ENCODE assay signal across 38 cellular contexts in the genomic region with DNA sequence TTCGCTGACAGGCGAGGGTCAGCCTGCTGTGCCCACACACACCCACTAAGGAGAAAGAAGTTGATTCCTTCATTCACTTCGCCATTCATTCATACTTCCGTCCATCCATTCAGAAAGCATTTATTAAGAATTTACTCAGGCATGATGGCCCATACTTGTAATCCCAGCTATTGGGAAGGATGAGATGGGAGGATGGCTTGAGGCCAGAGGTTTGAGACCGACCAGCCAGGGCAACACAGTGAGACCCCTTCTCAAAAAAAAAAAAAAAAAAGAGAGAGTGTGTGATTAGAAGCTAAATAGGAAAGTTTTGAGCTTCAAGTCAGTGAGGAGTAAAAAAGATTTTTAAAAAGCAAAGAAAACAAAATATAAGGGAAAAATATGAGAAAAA. TPM values are rescaled to one million over a fixed set of nuclear protein-coding genes. Genes with fewer than 3 reads are reported as not detected.
"Had no signal": no experiment of that assay in that cellular context is flagged by ENCODE, and none has a peak within 500 bp of the region (broad histone marks: within the 10 kb centered on the region; RNA-seq: fewer than 3 reads in every experiment).

No MANE protein-coding gene starts in this region.

- H3K4me3 Mint-ChIP-seq: activated CD4-positive, alpha-beta memory T cell treated with anti-CD3 and anti-CD28 coated beads for 36 hours; activated CD4-positive, alpha-beta T cell treated with anti-CD3 and anti-CD28 coated beads for 36 hours; activated naive CD4-positive, alpha-beta T cell treated with anti-CD3 and anti-CD28 coated beads for 36 hours; activated naive CD8-positive, alpha-beta T cell; activated naive CD8-positive, alpha-beta T cell treated with anti-CD3 and anti-CD28 coated beads, Interleukin-2, amount 50 U/mL, for 24 hours; activated T-cell treated with anti-CD3 and anti-CD28 coated beads, Interleukin-2, amount 50 U/mL, for 4 hours; activated T-helper 1 cell treated with anti-CD3 and anti-CD28 coated beads, Interleukin-12 subunit alpha, Interleukin-12 subunit beta, Interleukin-2, Interleukin-4 antibody, amounts not matched to agents 30 ng/mL and 10 ng/mL and 1 ng/mL, durations not matched to agents 14 hours and 24 hours and 36 hours; brain; T-cell had no signal

- H3K36me3 Mint-ChIP-seq: activated naive CD8-positive, alpha-beta T cell had no signal

- H3K9me3 ChIP-seq: Peyer's patch had no signal

- H3K27me3 ChIP-seq: Peyer's patch had no signal

- H3K4me3 ChIP-seq: Peyer's patch had no signal

- ATAC-seq: activated CD4-positive, alpha-beta T cell treated with anti-CD3 and anti-CD28 coated beads for 36 hours; activated naive CD8-positive, alpha-beta T cell treated with anti-CD3 and anti-CD28 coated beads, Interleukin-2, amount 50 U/mL, for 24 hours; activated T-cell treated with anti-CD3 and anti-CD28 coated beads, Interleukin-2, amount 50 U/mL, for 4 hours; PC-3; Right ventricle myocardium inferior; SK-N-SH treated with all-trans-retinoic acid at 6 μM for 48 hours; T-cell had no signal

- DNase-seq: activated CD4-positive, alpha-beta memory T cell treated with anti-CD3 and anti-CD28 coated beads for 36 hours; activated CD4-positive, alpha-beta T cell treated with anti-CD3 and anti-CD28 coated beads for 36 hours; activated CD4-positive, alpha-beta T cell treated with anti-CD3 and anti-CD28 coated beads, Interleukin-2, amount 50 U/mL, for 1 hour; activated CD8-positive, alpha-beta memory T cell treated with anti-CD3 and anti-CD28 coated beads, Interleukin-2, amount 50 U/mL, for 4 hours; activated gamma-delta T cell treated with Interleukin-2 at 50 U/mL for 16 hours; activated naive CD4-positive, alpha-beta T cell treated with anti-CD3 and anti-CD28 coated beads for 36 hours; activated naive CD8-positive, alpha-beta T cell treated with anti-CD3 and anti-CD28 coated beads, Interleukin-2, amount 50 U/mL, for 24 hours; activated T-cell treated with anti-CD3 and anti-CD28 coated beads for 4 hours; activated T-cell treated with anti-CD3 and anti-CD28 coated beads, Interleukin-2, amount 50 U/mL, for 4 hours; anterior cingulate cortex; central memory CD4-positive, alpha-beta T cell; NCI-H1105; NCI-H1417 treated with DMSO at 0.1 percent for 48 hours; NCI-H1694; NCI-H1930; NCI-H2081 treated with DMSO at 0.1 percent for 48 hours; NCI-H226; NCI-H446 treated with DMSO at 0.1 percent for 48 hours; NCI-H524; NK-92 treated with Interleukin-12 subunit alpha and Interleukin-12 subunit beta, amount 100 ng/mL, for 24 hours; PC-3; Peyer's patch; RPMI8226; SIG-M5; T-cell; T-helper 2 cell; T-helper 9 cell; WERI-Rb-1 had no signal

- H3K27ac Mint-ChIP-seq: activated CD4-positive, alpha-beta memory T cell treated with anti-CD3 and anti-CD28 coated beads for 36 hours; activated CD4-positive, alpha-beta T cell treated with anti-CD3 and anti-CD28 coated beads for 36 hours; activated naive CD4-positive, alpha-beta T cell treated with anti-CD3 and anti-CD28 coated beads for 36 hours; activated naive CD8-positive, alpha-beta T cell; activated naive CD8-positive, alpha-beta T cell treated with anti-CD3 and anti-CD28 coated beads, Interleukin-2, amount 50 U/mL, for 24 hours; activated T-helper 1 cell treated with anti-CD3 and anti-CD28 coated beads, Interleukin-12 subunit alpha, Interleukin-12 subunit beta, Interleukin-2, Interleukin-4 antibody, amounts not matched to agents 30 ng/mL and 10 ng/mL and 1 ng/mL, durations not matched to agents 14 hours and 24 hours and 36 hours; T-cell had no signal

- H3K27ac ChIP-seq: Peyer's patch, WERI-Rb-1 had no signal

- H3K27me3 Mint-ChIP-seq: activated naive CD8-positive, alpha-beta T cell; brain had no signal

- H3K4me1 Mint-ChIP-seq: brain had no signal

- FAIRE-seq: bronchial epithelial cell, colon had no signal

- H3K9me3 Mint-ChIP-seq: activated CD4-positive, alpha-beta memory T cell treated with anti-CD3 and anti-CD28 coated beads for 36 hours; activated naive CD4-positive, alpha-beta T cell treated with anti-CD3 and anti-CD28 coated beads for 36 hours; activated naive CD8-positive, alpha-beta T cell treated with anti-CD3 and anti-CD28 coated beads, Interleukin-2, amount 50 U/mL, for 24 hours; activated T-cell treated with anti-CD3 and anti-CD28 coated beads, Interleukin-2, amount 50 U/mL, for 4 hours; activated T-helper 1 cell treated with anti-CD3 and anti-CD28 coated beads, Interleukin-12 subunit alpha, Interleukin-12 subunit beta, Interleukin-2, Interleukin-4 antibody, amounts not matched to agents 30 ng/mL and 10 ng/mL and 1 ng/mL, durations not matched to agents 14 hours and 24 hours and 36 hours; T-cell had no signal

RNA-seq across cellular contexts. Expression of gene RRAD, which starts 18.7 kb away (rescaled TPM):
- total RNA-seq: SK-MEL-5 had no signal

RNA-seq across cellular contexts. Expression of gene CDH16, which starts 25.4 kb away (rescaled TPM):
- total RNA-seq: activated CD4-positive, alpha-beta memory T cell treated with anti-CD3 and anti-CD28 coated beads for 36 hours; activated CD4-positive, alpha-beta T cell treated with anti-CD3 and anti-CD28 coated beads for 36 hours; activated naive CD4-positive, alpha-beta T cell treated with anti-CD3 and anti-CD28 coated beads for 36 hours; activated T-cell treated with anti-CD3 and anti-CD28 coated beads, Interleukin-2, amount 50 U/mL, for 4 hours; activated T-helper 1 cell treated with anti-CD3 and anti-CD28 coated beads, Interleukin-12 subunit alpha, Interleukin-12 subunit beta, Interleukin-2, Interleukin-4 antibody, amounts not matched to agents 30 ng/mL and 10 ng/mL and 1 ng/mL, durations not matched to agents 14 hours and 24 hours and 36 hours; cerebellum; M059J; PC-3; SK-MEL-5; T-cell had no signal
